Comparison of ENCODE assay signal across 1 cellular context in the genomic region with DNA sequence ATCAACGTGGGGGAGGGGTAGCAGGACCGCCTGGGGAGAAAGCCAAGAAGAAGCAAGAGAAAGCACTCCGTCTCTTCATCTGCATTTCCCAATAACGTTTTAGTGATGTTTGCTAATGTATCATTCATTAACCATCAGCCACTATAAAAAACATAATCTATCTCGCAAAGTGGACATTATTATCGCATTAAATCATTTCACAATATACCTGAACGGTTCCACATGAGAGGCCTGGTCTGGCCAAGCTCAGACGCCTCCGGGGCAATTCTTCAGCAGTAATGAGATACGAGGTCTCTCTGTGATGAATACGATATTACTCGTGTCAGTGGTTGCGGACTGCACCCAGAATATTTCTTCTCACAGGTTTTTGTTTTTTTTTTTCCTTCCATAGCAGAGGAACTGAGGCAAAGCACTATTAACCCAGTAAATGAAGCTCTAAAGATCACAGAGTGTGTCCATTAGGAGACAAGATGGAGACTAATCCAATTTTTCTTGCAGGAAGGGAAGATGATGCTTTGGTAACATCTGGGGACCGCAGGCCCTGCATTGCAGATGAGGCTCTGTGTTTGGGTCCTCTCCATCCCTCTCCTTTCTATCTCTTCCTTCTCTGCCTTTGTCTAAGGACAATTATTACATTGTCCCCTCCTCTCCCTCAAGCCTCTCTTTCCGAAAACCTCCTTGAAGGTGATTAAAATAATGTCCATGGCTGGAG.
TF ChIP-seq lines count a peak whose summit lies in the region.

No MANE protein-coding gene starts in this region.

TF ChIP-seq in GM23338, 12 proteins besides CTCF, POLR2A, EP300 and RAD21:
- TF ChIP-seq ZNF462 (CRISPR knock-in tag; IDR thresholded peaks at IDR 0.05) = no peak
- TF ChIP-seq JUNB (IDR thresholded peaks at IDR 0.05; ENCODE audit: unreplicated experiment) = no peak
